ENCODE assay signal across 8 cellular contexts in genomic region chr4:41990383-41991111, GRCh38. TPM values are rescaled to one million over a fixed set of nuclear protein-coding genes. Genes with fewer than 3 reads are reported as not detected.
DNase-seq lines count a peak whose midpoint lies in the region; ATAC-seq and TF ChIP-seq lines count a peak whose summit lies in the region.

Gene SLC30A9 (plus strand): TSS chr4:41990530. CDS start chr4:41990652, 122 bp downstream.

- intact Hi-C loops in left lung (cut with DNase I) = no loop called here

- peak within 1 kb of the TSS; percentile 74 to 89 for H3K27ac ChIP-seq in left lung

- peak; percentile 98 for ATAC-seq in GM19372 (IDR thresholded peaks at IDR 0.05; ENCODE audit: low read depth, unreplicated experiment)
- ATAC-seq in HG03558 (IDR thresholded peaks at IDR 0.05; ENCODE audit: extremely low read depth, unreplicated experiment) = peak; percentile 97
- peak; percentile 99 for ATAC-seq in left lung

- no peaks in the 10 kb centered on the region for H3K36me3 ChIP-seq in left lung

- H3K4me1 ChIP-seq in left lung = peaks cover 10 to 37% of the 10 kb centered on the region in 2 donors

- peak; percentile 97 for DNase-seq in CD1c-positive myeloid dendritic cell (ENCODE audit: extremely low spot score)
- peak; percentile 94 for DNase-seq in NCI-H748 (lab: John Stamatoyannopoulos, UW; ENCODE audit: unreplicated experiment)
- DNase-seq in activated CD4-positive, alpha-beta T cell treated with anti-CD3 and anti-CD28 coated beads, Interleukin-2, amount 50 U/mL, for 1 hour = peak; percentile 91
- peak; percentile 96 for DNase-seq in dermis blood vessel endothelial cell
- peak; percentile 93 to 97 for DNase-seq in left lung
- peak; percentile 84 to 87 for DNase-seq in stimulated activated CD4-positive, alpha-beta T cell treated with anti-CD3 and anti-CD28 coated beads, Interleukin-2, amount 100 ng/mL, for 48 hours

- no peaks in the 10 kb centered on the region for H3K27me3 ChIP-seq in left lung

- H3K4me3 ChIP-seq in left lung = peak within 1 kb of the TSS; percentile 85 to 92

- peak; percentile 22 to 60 for TF ChIP-seq CTCF in left lung (IDR thresholded peaks at IDR 0.05)

- H3K9me3 ChIP-seq in left lung = no peaks in the 10 kb centered on the region

RNA-seq across cellular contexts. Expression of gene SLC30A9, which starts in this region (rescaled TPM):
- total RNA-seq in dermis blood vessel endothelial cell (66.9 and 79.3 TPM in 2 replicates), left lung (10 to 100 TPM; 45.7 to 57.3 TPM)

Comparison
In these comparisons a context has a peak if more than half of its experiments do, and no peak if none do; other contexts are left out.
1. Peak in every context shown above with its lines: DNase-seq, ATAC-seq, H3K4me3 ChIP-seq and H3K27ac ChIP-seq.